In genomic region chr11:102420547-102420946, GRCh38 we compare ENCODE assay signal across 8 cellular contexts. TPM values are rescaled to one million over a fixed set of nuclear protein-coding genes. Genes with fewer than 3 reads are reported as not detected.
DNase-seq lines count a peak whose midpoint lies in the region; ATAC-seq and TF ChIP-seq lines count a peak whose summit lies in the region.

No MANE protein-coding gene starts in this region.

- CTCF ChIA-PET in activated CD8-positive, alpha-beta T cell treated with anti-CD3 and anti-CD28 coated beads for 36 hours (lab: Charles Lee) = interaction anchor here (0.7 to 2.1 kb wide), 6 partner anchors 10 to 78 kb away, joined by 3 to 7 read pairs (median 5); no protein-coding TSS in a partner anchor
- CTCF ChIA-PET in activated CD8-positive, alpha-beta T cell treated with anti-CD3 and anti-CD28 coated beads, Interleukin-2, amount 10 ng/mL, durations not matched to agents 7 days and 5 days (lab: Charles Lee) = interaction anchor here (1.0 to 1.6 kb wide), 4 partner anchors 12 to 87 kb away, joined by 3 to 7 read pairs (median 4); no protein-coding TSS in a partner anchor

- ATAC-seq in activated CD8-positive, alpha-beta T cell treated with anti-CD3 and anti-CD28 coated beads for 36 hours = peak; percentile 79
- ATAC-seq in activated CD8-positive, alpha-beta T cell treated with anti-CD3 and anti-CD28 coated beads, Interleukin-2, amount 10 ng/mL, durations not matched to agents 7 days and 5 days = no peak
- ATAC-seq in HG02588 (IDR thresholded peaks at IDR 0.05; ENCODE audit: unreplicated experiment) (peak; percentile 85), HG03575 (IDR thresholded peaks at IDR 0.05; ENCODE audit: extremely low read depth, insufficient number of reproducible peaks, low FRiP score, unreplicated experiment) (peak; percentile 84)
- peak; percentile 83 for ATAC-seq in stimulated activated effector memory CD8-positive, alpha-beta T cell treated with anti-CD3 and anti-CD28 coated beads, Interleukin-12 subunit alpha, Interleukin-12 subunit beta, amount 100 ng/mL, for 72 hours

- POLR2A ChIA-PET in activated CD8-positive, alpha-beta T cell treated with anti-CD3 and anti-CD28 coated beads for 36 hours (lab: Charles Lee) = interaction anchor here (0.6 to 3.0 kb wide), 8 partner anchors 8 to 30 kb away, joined by 3 to 11 read pairs (median 4); no protein-coding TSS in a partner anchor
- POLR2A ChIA-PET in activated CD8-positive, alpha-beta T cell treated with anti-CD3 and anti-CD28 coated beads, Interleukin-2, amount 10 ng/mL, durations not matched to agents 7 days and 5 days (lab: Charles Lee) = interaction anchor here (1.6 kb wide), 1 partner anchor 31 kb away, joined by 7 read pairs; no protein-coding TSS in a partner anchor

- peaks cover 60% of the 10 kb centered on the region for H3K36me3 Mint-ChIP-seq in activated CD8-positive, alpha-beta T cell treated with anti-CD3 and anti-CD28 coated beads for 36 hours (ENCODE audit: low read depth)
- H3K36me3 Mint-ChIP-seq in activated CD8-positive, alpha-beta T cell treated with anti-CD3 and anti-CD28 coated beads, Interleukin-2, amount 10 ng/mL, durations not matched to agents 7 days and 5 days (ENCODE audit: low read depth) = peaks cover 79% of the 10 kb centered on the region
- H3K36me3 Mint-ChIP-seq in stimulated activated effector memory CD8-positive, alpha-beta T cell treated with anti-CD3 and anti-CD28 coated beads, Interleukin-12 subunit alpha, Interleukin-12 subunit beta, amount 100 ng/mL, for 72 hours = peaks cover 41% of the 10 kb centered on the region

- H3K4me3 Mint-ChIP-seq in activated CD8-positive, alpha-beta T cell treated with anti-CD3 and anti-CD28 coated beads for 36 hours = no peak overlapping the region
- no peak overlapping the region for H3K4me3 Mint-ChIP-seq in activated CD8-positive, alpha-beta T cell treated with anti-CD3 and anti-CD28 coated beads, Interleukin-2, amount 10 ng/mL, durations not matched to agents 7 days and 5 days
- H3K4me3 Mint-ChIP-seq in stimulated activated effector memory CD8-positive, alpha-beta T cell treated with anti-CD3 and anti-CD28 coated beads, Interleukin-12 subunit alpha, Interleukin-12 subunit beta, amount 100 ng/mL, for 72 hours = no peak overlapping the region

- intact Hi-C loops in activated CD8-positive, alpha-beta T cell treated with anti-CD3 and anti-CD28 coated beads for 36 hours (cut with micrococcal nuclease) = no loop called here

- no peaks in the 10 kb centered on the region for H3K27me3 Mint-ChIP-seq in activated CD8-positive, alpha-beta T cell treated with anti-CD3 and anti-CD28 coated beads for 36 hours
- no peaks in the 10 kb centered on the region for H3K27me3 Mint-ChIP-seq in activated CD8-positive, alpha-beta T cell treated with anti-CD3 and anti-CD28 coated beads, Interleukin-2, amount 10 ng/mL, durations not matched to agents 7 days and 5 days (ENCODE audit: low read depth)

- peak overlapping the region; percentile 50 for H3K27ac Mint-ChIP-seq in activated CD8-positive, alpha-beta T cell treated with anti-CD3 and anti-CD28 coated beads for 36 hours
- H3K27ac Mint-ChIP-seq in activated CD8-positive, alpha-beta T cell treated with anti-CD3 and anti-CD28 coated beads, Interleukin-2, amount 10 ng/mL, durations not matched to agents 7 days and 5 days = no peak overlapping the region
- H3K27ac Mint-ChIP-seq in stimulated activated effector memory CD8-positive, alpha-beta T cell treated with anti-CD3 and anti-CD28 coated beads, Interleukin-12 subunit alpha, Interleukin-12 subunit beta, amount 100 ng/mL, for 72 hours = no peak overlapping the region

- H3K4me1 Mint-ChIP-seq in activated CD8-positive, alpha-beta T cell treated with anti-CD3 and anti-CD28 coated beads for 36 hours (ENCODE audit: low read depth) = peaks cover 93% of the 10 kb centered on the region
- peaks cover 93% of the 10 kb centered on the region for H3K4me1 Mint-ChIP-seq in activated CD8-positive, alpha-beta T cell treated with anti-CD3 and anti-CD28 coated beads, Interleukin-2, amount 10 ng/mL, durations not matched to agents 7 days and 5 days (ENCODE audit: low read depth)
- peaks cover 55% of the 10 kb centered on the region for H3K4me1 Mint-ChIP-seq in stimulated activated effector memory CD8-positive, alpha-beta T cell treated with anti-CD3 and anti-CD28 coated beads, Interleukin-12 subunit alpha, Interleukin-12 subunit beta, amount 100 ng/mL, for 72 hours

- DNase-seq in activated CD8-positive, alpha-beta T cell treated with anti-CD3 and anti-CD28 coated beads for 36 hours = peak; percentile 70
- no peak for DNase-seq in activated CD8-positive, alpha-beta T cell treated with anti-CD3 and anti-CD28 coated beads, Interleukin-2, amount 10 ng/mL, durations not matched to agents 7 days and 5 days
- no peak for DNase-seq in stimulated activated effector memory CD8-positive, alpha-beta T cell treated with anti-CD3 and anti-CD28 coated beads, Interleukin-12 subunit alpha, Interleukin-12 subunit beta, amount 100 ng/mL, for 72 hours (ENCODE audit: low spot score in 2 of 2)
- DNase-seq in NCI-H510A treated with DMSO at 0.1 percent for 48 hours (lab: John Stamatoyannopoulos, UW) = no peak
- no peak for DNase-seq in hippocampal formation (lab: John Stamatoyannopoulos, UW)
- DNase-seq in UCSD-AML1 (lab: John Stamatoyannopoulos, UW; ENCODE audit: unreplicated experiment) = no peak

- peaks cover 18% of the 10 kb centered on the region for H3K9me3 Mint-ChIP-seq in activated CD8-positive, alpha-beta T cell treated with anti-CD3 and anti-CD28 coated beads for 36 hours
- H3K9me3 Mint-ChIP-seq in activated CD8-positive, alpha-beta T cell treated with anti-CD3 and anti-CD28 coated beads, Interleukin-2, amount 10 ng/mL, durations not matched to agents 7 days and 5 days (ENCODE audit: insufficient read depth) = peaks cover 6% of the 10 kb centered on the region
- H3K9me3 Mint-ChIP-seq in stimulated activated effector memory CD8-positive, alpha-beta T cell treated with anti-CD3 and anti-CD28 coated beads, Interleukin-12 subunit alpha, Interleukin-12 subunit beta, amount 100 ng/mL, for 72 hours = peaks cover 2% of the 10 kb centered on the region

- TF ChIP-seq CTCF in activated CD8-positive, alpha-beta T cell treated with anti-CD3 and anti-CD28 coated beads for 36 hours (IDR thresholded peaks at IDR 0.05) = no peak

RNA-seq across cellular contexts. Expression of gene TMEM123, which starts 32.0 kb away (rescaled TPM):
- total RNA-seq in activated CD8-positive, alpha-beta T cell treated with anti-CD3 and anti-CD28 coated beads for 36 hours = 100 to 1,000 TPM; 234 to 235 TPM
- total RNA-seq in activated CD8-positive, alpha-beta T cell treated with anti-CD3 and anti-CD28 coated beads, Interleukin-2, amount 10 ng/mL, durations not matched to agents 7 days and 5 days = 100 to 1,000 TPM; 434 to 461 TPM
